In the genomic region with DNA sequence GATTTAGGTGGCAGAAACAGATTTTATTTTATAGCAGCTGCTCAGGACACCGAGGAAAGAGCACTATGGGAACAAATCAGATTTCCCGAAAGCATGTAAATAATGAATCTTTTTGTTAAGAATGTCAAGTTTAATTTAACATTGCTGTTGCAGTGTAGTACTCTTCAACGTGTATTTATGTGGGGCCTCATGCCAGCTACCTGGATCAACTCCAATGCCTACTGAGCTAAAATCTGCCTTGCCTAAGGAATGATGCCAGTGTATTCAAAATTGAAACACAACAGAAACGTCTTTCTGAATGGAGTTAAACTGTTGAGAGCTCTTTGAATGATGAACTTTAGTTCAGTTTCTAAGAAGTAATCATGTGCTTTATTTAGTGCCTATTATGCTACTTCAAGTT, we compare ENCODE assay signal across 16 cellular contexts.
DNase-seq lines count a peak whose midpoint lies in the region; ATAC-seq and TF ChIP-seq lines count a peak whose summit lies in the region.
"Had no signal": no experiment of that assay in that cellular context is flagged by ENCODE, and none has a peak within 500 bp of the region (broad histone marks: within the 10 kb centered on the region; RNA-seq: fewer than 3 reads in every experiment).

No MANE protein-coding gene starts in this region.

- H3K27me3 Mint-ChIP-seq in CD8-positive, alpha-beta T cell (ENCODE audit: low read depth) = no peaks in the 10 kb centered on the region
- no peaks in the 10 kb centered on the region for H3K27me3 Mint-ChIP-seq in Caco-2 (ENCODE audit: insufficient read depth, unreplicated experiment)
- H3K27me3 Mint-ChIP-seq: IgD-negative memory B cell had no signal

- TF ChIP-seq CTCF in SK-N-SH (IDR thresholded peaks at IDR 0.05) = no peak
- TF ChIP-seq CTCF in CD8-positive, alpha-beta T cell (IDR thresholded peaks at IDR 0.05) = no peak
- no peak for TF ChIP-seq CTCF in Caco-2 (IDR thresholded peaks at IDR 0.05; ENCODE audit: insufficient read depth in 1 of 2, low read depth in 1 of 2, low read length in 1 of 2, severe bottlenecking in 1 of 2, unreplicated experiment in 1 of 2)

- no peak overlapping the region for H2BK120ac ChIP-seq in neuronal stem cell (ENCODE audit: low read depth, low read length)

- no peaks in the 10 kb centered on the region for H3K79me1 ChIP-seq in neuronal stem cell (ENCODE audit: low read depth, low read length)

- 37% methylated on average over 4 of the region's 4 CpGs for WGBS in SK-N-SH (ENCODE audit: low lambda C conversion rate)
- WGBS in neuronal stem cell (ENCODE audit: extremely low coverage in 2 of 2, insufficient read length in 2 of 2, insufficient replicate concordance in 1 of 2), 2 donors = no CpG with 5 or more reads among the region's 4 CpGs

- H3K4me1 ChIP-seq in SK-N-SH (ENCODE audit: control insufficient read depth in 1 of 2, insufficient read depth in 2 of 2, low read depth in 1 of 2, low read length in 1 of 2) (0 out of 4 replicates have a peak, but pooled peaks cover 0 to 4% of the 10 kb centered on the region in 2 experiments), neuronal stem cell (ENCODE audit: control insufficient read depth in 2 of 2, insufficient read depth in 1 of 2, low read depth in 1 of 2, low read length in 2 of 2) (no peaks in the 10 kb centered on the region), Caco-2 (no peaks in the 10 kb centered on the region)
- no peaks in the 10 kb centered on the region for H3K4me1 ChIP-seq in CD8-positive, alpha-beta T cell (ENCODE audit: insufficient read depth, low read length)

- no peaks in the 10 kb centered on the region for H3K4me1 Mint-ChIP-seq in CD8-positive, alpha-beta T cell (ENCODE audit: low read depth)
- no peaks in the 10 kb centered on the region for H3K4me1 Mint-ChIP-seq in Caco-2 (ENCODE audit: low read depth, unreplicated experiment)
- H3K4me1 Mint-ChIP-seq: IgD-negative memory B cell had no signal

- H2BK15ac ChIP-seq in neuronal stem cell (ENCODE audit: low read length) = no peak overlapping the region

- BruUV-seq in Caco-2 (replicated peaks; lab: Mats Ljungman, UMichigan) = no TSS peak

- POLR2A ChIA-PET in SK-N-SH (lab: Yijun Ruan, JAX) (no interaction called here), Caco-2 (lab: Charles Lee) (no interaction called here)
- POLR2A ChIA-PET in CD8-positive, alpha-beta T cell (lab: Charles Lee) = no interaction called here

- H3K36me3 ChIP-seq in SK-N-SH (replicated peaks in 1 of 2; ENCODE audit: control insufficient read depth in 1 of 2, insufficient read depth in 2 of 2, low read length in 1 of 2) (no peaks in the 10 kb centered on the region), neuronal stem cell (replicated peaks in 1 of 2; ENCODE audit: control insufficient read depth in 2 of 2, insufficient read depth in 2 of 2, low read length in 2 of 2) (no peaks in the 10 kb centered on the region), Caco-2 (ENCODE audit: control insufficient read depth, insufficient read depth, low read length) (no peaks in the 10 kb centered on the region)
- H3K36me3 ChIP-seq in CD8-positive, alpha-beta T cell (ENCODE audit: insufficient read depth, low read length) = no peaks in the 10 kb centered on the region

- no peak overlapping the region for H3K18ac ChIP-seq in neuronal stem cell (ENCODE audit: low read length)

- no peak overlapping the region for H3K4ac ChIP-seq in neuronal stem cell (ENCODE audit: low read length)

- TF ChIP-seq RAD21 in SK-N-SH (IDR thresholded peaks at IDR 0.05; ENCODE audit: low read length) = no peak

- no peak overlapping the region for H2BK12ac ChIP-seq in neuronal stem cell (ENCODE audit: low read length)

- no peak overlapping the region for H3K14ac ChIP-seq in neuronal stem cell (ENCODE audit: low read length)

- H3K9me3 Mint-ChIP-seq in CD8-positive, alpha-beta T cell = peaks cover 23% of the 10 kb centered on the region
- H3K9me3 Mint-ChIP-seq in Caco-2 (ENCODE audit: unreplicated experiment) = no peaks in the 10 kb centered on the region
- H3K9me3 Mint-ChIP-seq: IgD-negative memory B cell had no signal

- peak overlapping the region in 1 of 2 experiments; percentile 46; a peak in 1 of 4 replicates for H3K27ac ChIP-seq in SK-N-SH (ENCODE audit: low read depth in 2 of 2, low read length in 1 of 2)
- no peak overlapping the region for H3K27ac ChIP-seq in neuronal stem cell (replicated peaks; ENCODE audit: low read length)
- no peak overlapping the region for H3K27ac ChIP-seq in CD8-positive, alpha-beta T cell (ENCODE audit: low read depth, low read length)
- H3K27ac ChIP-seq: HL-60 had no signal

- no peaks in the 10 kb centered on the region for H3K9me2 ChIP-seq in SK-N-SH

- no peaks in the 10 kb centered on the region; the same call in 1 of the 2 replicates for H3K9me3 ChIP-seq in SK-N-SH
- peaks cover 0 to 2% of the 10 kb centered on the region in 2 donors for H3K9me3 ChIP-seq in neuronal stem cell (replicated peaks in 1 of 2; ENCODE audit: control insufficient read depth in 2 of 2, insufficient read depth in 1 of 2, low read depth in 1 of 2, low read length in 2 of 2)
- no peaks in the 10 kb centered on the region for H3K9me3 ChIP-seq in CD8-positive, alpha-beta T cell (ENCODE audit: low read length)
- H3K9me3 ChIP-seq in Caco-2 = no peaks in the 10 kb centered on the region

- intact Hi-C loops in CD8-positive, alpha-beta T cell (cut with DNase I, micrococcal nuclease) = no loop called here
- intact Hi-C loops in Caco-2 (cut with micrococcal nuclease; ENCODE audit: unreplicated experiment) = no loop called here

- H3K27me3 ChIP-seq in SK-N-SH (ENCODE audit: insufficient read depth) (no peaks in the 10 kb centered on the region), neuronal stem cell (ENCODE audit: control insufficient read depth in 3 of 3, insufficient read depth in 3 of 3, low read depth in 1 of 3, low read length in 3 of 3) (no peaks in the 10 kb centered on the region), Caco-2 (replicated peaks; ENCODE audit: control insufficient read depth, insufficient read depth, low read length) (no peaks in the 10 kb centered on the region)
- no peaks in the 10 kb centered on the region for H3K27me3 ChIP-seq in CD8-positive, alpha-beta T cell (ENCODE audit: insufficient read depth, low read length)

- ATAC-seq in SK-N-SH treated with all-trans-retinoic acid at 6 μM for 48 hours = peak; percentile 39; the same call in 2 of the 3 replicates
- ATAC-seq in CD8-positive, alpha-beta T cell = no peak
- ATAC-seq: Panc1 had no signal

- no peak overlapping the region for H3K4me2 ChIP-seq in SK-N-SH
- no peak overlapping the region for H3K4me2 ChIP-seq in neuronal stem cell (ENCODE audit: insufficient read depth, low read length, poor library complexity, severe bottlenecking)

- H3K36me3 Mint-ChIP-seq in CD8-positive, alpha-beta T cell = no peaks in the 10 kb centered on the region
- no peaks in the 10 kb centered on the region for H3K36me3 Mint-ChIP-seq in Caco-2 (ENCODE audit: insufficient read depth, unreplicated experiment)
- H3K36me3 Mint-ChIP-seq: IgD-negative memory B cell had no signal

- H3K23ac ChIP-seq in neuronal stem cell (ENCODE audit: low read depth, low read length, poor library complexity) = no peak overlapping the region

- no peak overlapping the region for H4K91ac ChIP-seq in neuronal stem cell (ENCODE audit: low read depth, low read length, poor library complexity)

- H2AFZ ChIP-seq in SK-N-SH (ENCODE audit: low read depth) (no peak overlapping the region), neuronal stem cell (ENCODE audit: low read length) (no peak overlapping the region)

- peaks cover 3% of the 10 kb centered on the region for H3F3A ChIP-seq in SK-N-SH (replicated peaks; ENCODE audit: insufficient read depth)

- no peak overlapping the region for H3K9ac ChIP-seq in SK-N-SH
- no peak overlapping the region for H3K9ac ChIP-seq in neuronal stem cell (ENCODE audit: low read depth, low read length, poor library complexity)

- TF ChIP-seq EP300 in SK-N-SH (IDR thresholded peaks at IDR 0.05; ENCODE audit: borderline replicate concordance in 1 of 2, low read depth in 1 of 2, low read length in 1 of 2) = no peak

- H3K79me2 ChIP-seq in SK-N-SH (ENCODE audit: insufficient read depth) = no peaks in the 10 kb centered on the region

- H3K4me3 Mint-ChIP-seq in CD8-positive, alpha-beta T cell = no peak overlapping the region
- H3K4me3 Mint-ChIP-seq in Caco-2 (ENCODE audit: unreplicated experiment) = no peak overlapping the region
- H3K4me3 Mint-ChIP-seq: IgD-negative memory B cell had no signal

- no peak overlapping the region for H2BK5ac ChIP-seq in neuronal stem cell (ENCODE audit: low read length)

- CTCF ChIA-PET in SK-N-SH (lab: Yijun Ruan, JAX) = interaction anchor here (1.1 kb wide), 1 partner anchor 37 kb away, joined by 4 read pairs; no protein-coding TSS in a partner anchor
- CTCF ChIA-PET in CD8-positive, alpha-beta T cell (lab: Charles Lee) = no interaction called here
- CTCF ChIA-PET in Caco-2 (lab: Charles Lee) = no interaction called here

- H2AK5ac ChIP-seq in neuronal stem cell (ENCODE audit: low read depth, low read length) = no peak overlapping the region

- H3K4me3 ChIP-seq in SK-N-SH (ENCODE audit: low read depth in 2 of 2, low read length in 1 of 2) (no peak overlapping the region), neuronal stem cell (ENCODE audit: low read length in 2 of 2) (no peak overlapping the region), Caco-2 (ENCODE audit: low read depth, low read length) (no peak overlapping the region)
- H3K4me3 ChIP-seq in CD8-positive, alpha-beta T cell (ENCODE audit: low read depth, low read length) = no peak overlapping the region

- no peaks in the 10 kb centered on the region for H4K20me1 ChIP-seq in SK-N-SH (ENCODE audit: insufficient read depth)

- H4K8ac ChIP-seq in neuronal stem cell (ENCODE audit: low read depth, low read length) = no peak overlapping the region

- H3K27ac Mint-ChIP-seq in CD8-positive, alpha-beta T cell = no peak overlapping the region
- H3K27ac Mint-ChIP-seq in Caco-2 (ENCODE audit: unreplicated experiment) = no peak overlapping the region
- H3K27ac Mint-ChIP-seq: IgD-negative memory B cell had no signal

- no peak for DNase-seq in SK-N-SH
- peak; percentile 60 for DNase-seq in NCI-H345 (lab: John Stamatoyannopoulos, UW)
- peak; percentile 19 for DNase-seq in cerebellum (ENCODE audit: low spot score)
- DNase-seq in neuronal stem cell (ENCODE audit: low spot score) = no peak
- DNase-seq in CD8-positive, alpha-beta T cell = no peak
- DNase-seq in NCI-H187 treated with DMSO at 0.1 percent for 48 hours (lab: John Stamatoyannopoulos, UW) = no peak
- DNase-seq in Caco-2 = no peak
- DNase-seq: EL, HCEC 1CT, NCI-H1417 treated with DMSO at 0.1 percent for 48 hours, NCI-H2029, T-helper 1 cell had no signal

TF ChIP-seq in SK-N-SH treated with all-trans-retinoic acid at 6 μM for 48 hours, 23 proteins besides CTCF, POLR2A, EP300 and RAD21:
- TF ChIP-seq ISL1 (CRISPR knock-in tag; IDR thresholded peaks at IDR 0.05) (peak; percentile 19; the same call in 1 of the 2 replicates), RARB (CRISPR knock-in tag; IDR thresholded peaks at IDR 0.05) (no peak)

Comparison
In these comparisons a context has a peak if more than half of its experiments do, and no peak if none do; other contexts are left out.
1. DNase-seq: peak in NCI-H345 (single experiment) and cerebellum (single experiment); none in SK-N-SH (single experiment), neuronal stem cell (single experiment), CD8-positive, alpha-beta T cell (0 of 7), NCI-H187 treated with DMSO at 0.1 percent for 48 hours (single experiment) and Caco-2 (0 of 2).